ENCODE assay signal across 1 cellular context in the genomic region with DNA sequence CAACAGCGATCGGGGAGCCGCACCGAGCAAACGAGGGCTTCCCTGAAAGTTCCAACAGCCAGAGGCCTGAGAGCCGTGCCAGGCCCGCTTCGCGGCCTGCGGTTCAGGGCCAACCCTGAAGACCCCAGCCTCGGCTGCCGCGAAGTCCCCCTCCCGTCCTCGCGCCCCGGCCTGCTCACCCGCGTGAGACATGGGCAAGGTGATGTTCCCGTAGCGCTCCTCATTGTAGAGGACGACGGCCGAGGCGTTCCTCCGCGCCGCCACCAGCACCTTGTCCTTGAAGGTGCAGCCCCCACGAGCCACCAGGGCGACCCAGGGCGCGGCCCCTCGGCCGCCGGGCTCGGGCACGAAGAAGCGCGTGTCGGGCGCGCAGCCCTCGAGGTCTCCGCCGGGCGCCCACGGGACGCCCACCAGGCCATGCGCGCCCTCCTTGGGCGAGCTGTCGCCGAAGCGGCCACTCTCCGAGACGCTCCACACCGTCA.
TF ChIP-seq lines count a peak whose summit lies in the region.

No MANE protein-coding gene starts in this region.

TF ChIP-seq in GM12878, 131 proteins besides CTCF, POLR2A, EP300 and RAD21 (continues in another document):
- TF ChIP-seq ZNF207 (IDR thresholded peaks at IDR 0.05; ENCODE audit: borderline replicate concordance), result no peak
- TF ChIP-seq, protein P1, sequence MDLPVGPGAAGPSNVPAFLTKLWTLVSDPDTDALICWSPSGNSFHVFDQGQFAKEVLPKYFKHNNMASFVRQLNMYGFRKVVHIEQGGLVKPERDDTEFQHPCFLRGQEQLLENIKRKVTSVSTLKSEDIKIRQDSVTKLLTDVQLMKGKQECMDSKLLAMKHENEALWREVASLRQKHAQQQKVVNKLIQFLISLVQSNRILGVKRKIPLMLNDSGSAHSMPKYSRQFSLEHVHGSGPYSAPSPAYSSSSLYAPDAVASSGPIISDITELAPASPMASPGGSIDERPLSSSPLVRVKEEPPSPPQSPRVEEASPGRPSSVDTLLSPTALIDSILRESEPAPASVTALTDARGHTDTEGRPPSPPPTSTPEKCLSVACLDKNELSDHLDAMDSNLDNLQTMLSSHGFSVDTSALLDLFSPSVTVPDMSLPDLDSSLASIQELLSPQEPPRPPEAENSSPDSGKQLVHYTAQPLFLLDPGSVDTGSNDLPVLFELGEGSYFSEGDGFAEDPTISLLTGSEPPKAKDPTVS (IDR thresholded peaks at IDR 0.05; ENCODE audit: low read depth, low read length), result no peak
- TF ChIP-seq, protein P2, sequence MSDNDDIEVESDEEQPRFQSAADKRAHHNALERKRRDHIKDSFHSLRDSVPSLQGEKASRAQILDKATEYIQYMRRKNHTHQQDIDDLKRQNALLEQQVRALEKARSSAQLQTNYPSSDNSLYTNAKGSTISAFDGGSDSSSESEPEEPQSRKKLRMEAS (IDR thresholded peaks at IDR 0.05; ENCODE audit: low read depth, low read length), result peak; percentile 51; the same call in 1 of the 2 replicates
- TF ChIP-seq HDAC6 (IDR thresholded peaks at IDR 0.05; ENCODE audit: unreplicated experiment), result peak; percentile 65
- TF ChIP-seq HDAC2 (IDR thresholded peaks at IDR 0.05), result no peak
- TF ChIP-seq NFXL1 (IDR thresholded peaks at IDR 0.05; ENCODE audit: borderline replicate concordance), result no peak
- no peak for TF ChIP-seq SUZ12 (IDR thresholded peaks at IDR 0.05; ENCODE audit: unreplicated experiment)
- no peak for TF ChIP-seq POLR2AphosphoS5 (IDR thresholded peaks at IDR 0.05; ENCODE audit: low read length)
- TF ChIP-seq SMARCA5 (IDR thresholded peaks at IDR 0.05), result 0 out of 2 replicates have a peak, but pooled peaks have one; percentile 59
- no peak for TF ChIP-seq KDM1A (IDR thresholded peaks at IDR 0.05; ENCODE audit: borderline replicate concordance)
- TF ChIP-seq NFYA (IDR thresholded peaks at IDR 0.05; ENCODE audit: borderline replicate concordance, low read depth, low read length), result no peak
- peak in 1 of 2 experiments; percentile 28; a peak in 1 of 3 replicates for TF ChIP-seq EGR1 (IDR thresholded peaks at IDR 0.05; ENCODE audit: borderline replicate concordance in 1 of 2, low read depth in 2 of 2, low read length in 2 of 2)
- TF ChIP-seq, protein P3, sequence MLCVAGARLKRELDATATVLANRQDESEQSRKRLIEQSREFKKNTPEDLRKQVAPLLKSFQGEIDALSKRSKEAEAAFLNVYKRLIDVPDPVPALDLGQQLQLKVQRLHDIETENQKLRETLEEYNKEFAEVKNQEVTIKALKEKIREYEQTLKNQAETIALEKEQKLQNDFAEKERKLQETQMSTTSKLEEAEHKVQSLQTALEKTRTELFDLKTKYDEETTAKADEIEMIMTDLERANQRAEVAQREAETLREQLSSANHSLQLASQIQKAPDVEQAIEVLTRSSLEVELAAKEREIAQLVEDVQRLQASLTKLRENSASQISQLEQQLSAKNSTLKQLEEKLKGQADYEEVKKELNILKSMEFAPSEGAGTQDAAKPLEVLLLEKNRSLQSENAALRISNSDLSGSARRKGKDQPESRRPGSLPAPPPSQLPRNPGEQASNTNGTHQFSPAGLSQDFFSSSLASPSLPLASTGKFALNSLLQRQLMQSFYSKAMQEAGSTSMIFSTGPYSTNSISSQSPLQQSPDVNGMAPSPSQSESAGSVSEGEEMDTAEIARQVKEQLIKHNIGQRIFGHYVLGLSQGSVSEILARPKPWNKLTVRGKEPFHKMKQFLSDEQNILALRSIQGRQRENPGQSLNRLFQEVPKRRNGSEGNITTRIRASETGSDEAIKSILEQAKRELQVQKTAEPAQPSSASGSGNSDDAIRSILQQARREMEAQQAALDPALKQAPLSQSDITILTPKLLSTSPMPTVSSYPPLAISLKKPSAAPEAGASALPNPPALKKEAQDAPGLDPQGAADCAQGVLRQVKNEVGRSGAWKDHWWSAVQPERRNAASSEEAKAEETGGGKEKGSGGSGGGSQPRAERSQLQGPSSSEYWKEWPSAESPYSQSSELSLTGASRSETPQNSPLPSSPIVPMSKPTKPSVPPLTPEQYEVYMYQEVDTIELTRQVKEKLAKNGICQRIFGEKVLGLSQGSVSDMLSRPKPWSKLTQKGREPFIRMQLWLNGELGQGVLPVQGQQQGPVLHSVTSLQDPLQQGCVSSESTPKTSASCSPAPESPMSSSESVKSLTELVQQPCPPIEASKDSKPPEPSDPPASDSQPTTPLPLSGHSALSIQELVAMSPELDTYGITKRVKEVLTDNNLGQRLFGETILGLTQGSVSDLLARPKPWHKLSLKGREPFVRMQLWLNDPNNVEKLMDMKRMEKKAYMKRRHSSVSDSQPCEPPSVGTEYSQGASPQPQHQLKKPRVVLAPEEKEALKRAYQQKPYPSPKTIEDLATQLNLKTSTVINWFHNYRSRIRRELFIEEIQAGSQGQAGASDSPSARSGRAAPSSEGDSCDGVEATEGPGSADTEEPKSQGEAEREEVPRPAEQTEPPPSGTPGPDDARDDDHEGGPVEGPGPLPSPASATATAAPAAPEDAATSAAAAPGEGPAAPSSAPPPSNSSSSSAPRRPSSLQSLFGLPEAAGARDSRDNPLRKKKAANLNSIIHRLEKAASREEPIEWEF (IDR thresholded peaks at IDR 0.05; ENCODE audit: insufficient replicate concordance, low read depth, low read length), result no peak
- TF ChIP-seq, protein P4, sequence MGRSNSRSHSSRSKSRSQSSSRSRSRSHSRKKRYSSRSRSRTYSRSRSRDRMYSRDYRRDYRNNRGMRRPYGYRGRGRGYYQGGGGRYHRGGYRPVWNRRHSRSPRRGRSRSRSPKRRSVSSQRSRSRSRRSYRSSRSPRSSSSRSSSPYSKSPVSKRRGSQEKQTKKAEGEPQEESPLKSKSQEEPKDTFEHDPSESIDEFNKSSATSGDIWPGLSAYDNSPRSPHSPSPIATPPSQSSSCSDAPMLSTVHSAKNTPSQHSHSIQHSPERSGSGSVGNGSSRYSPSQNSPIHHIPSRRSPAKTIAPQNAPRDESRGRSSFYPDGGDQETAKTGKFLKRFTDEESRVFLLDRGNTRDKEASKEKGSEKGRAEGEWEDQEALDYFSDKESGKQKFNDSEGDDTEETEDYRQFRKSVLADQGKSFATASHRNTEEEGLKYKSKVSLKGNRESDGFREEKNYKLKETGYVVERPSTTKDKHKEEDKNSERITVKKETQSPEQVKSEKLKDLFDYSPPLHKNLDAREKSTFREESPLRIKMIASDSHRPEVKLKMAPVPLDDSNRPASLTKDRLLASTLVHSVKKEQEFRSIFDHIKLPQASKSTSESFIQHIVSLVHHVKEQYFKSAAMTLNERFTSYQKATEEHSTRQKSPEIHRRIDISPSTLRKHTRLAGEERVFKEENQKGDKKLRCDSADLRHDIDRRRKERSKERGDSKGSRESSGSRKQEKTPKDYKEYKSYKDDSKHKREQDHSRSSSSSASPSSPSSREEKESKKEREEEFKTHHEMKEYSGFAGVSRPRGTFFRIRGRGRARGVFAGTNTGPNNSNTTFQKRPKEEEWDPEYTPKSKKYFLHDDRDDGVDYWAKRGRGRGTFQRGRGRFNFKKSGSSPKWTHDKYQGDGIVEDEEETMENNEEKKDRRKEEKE (IDR thresholded peaks at IDR 0.05), result no peak
- no peak; the same call in 1 of the 2 replicates for TF ChIP-seq DPF2 (IDR thresholded peaks at IDR 0.05)
- no peak for TF ChIP-seq RFX5 (IDR thresholded peaks at IDR 0.05; ENCODE audit: low read depth, low read length)
- TF ChIP-seq ZNF217 (IDR thresholded peaks at IDR 0.05), result 0 out of 2 replicates have a peak, but pooled peaks have one; percentile 70
- TF ChIP-seq, protein P5, sequence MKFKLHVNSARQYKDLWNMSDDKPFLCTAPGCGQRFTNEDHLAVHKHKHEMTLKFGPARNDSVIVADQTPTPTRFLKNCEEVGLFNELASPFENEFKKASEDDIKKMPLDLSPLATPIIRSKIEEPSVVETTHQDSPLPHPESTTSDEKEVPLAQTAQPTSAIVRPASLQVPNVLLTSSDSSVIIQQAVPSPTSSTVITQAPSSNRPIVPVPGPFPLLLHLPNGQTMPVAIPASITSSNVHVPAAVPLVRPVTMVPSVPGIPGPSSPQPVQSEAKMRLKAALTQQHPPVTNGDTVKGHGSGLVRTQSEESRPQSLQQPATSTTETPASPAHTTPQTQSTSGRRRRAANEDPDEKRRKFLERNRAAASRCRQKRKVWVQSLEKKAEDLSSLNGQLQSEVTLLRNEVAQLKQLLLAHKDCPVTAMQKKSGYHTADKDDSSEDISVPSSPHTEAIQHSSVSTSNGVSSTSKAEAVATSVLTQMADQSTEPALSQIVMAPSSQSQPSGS (IDR thresholded peaks at IDR 0.05; ENCODE audit: low read length), result no peak
- no peak for TF ChIP-seq SUPT20H (IDR thresholded peaks at IDR 0.05; ENCODE audit: borderline replicate concordance, control insufficient read depth, low read depth, low read length)
- TF ChIP-seq CBX3 (IDR thresholded peaks at IDR 0.05; ENCODE audit: borderline replicate concordance, low read depth), result no peak
- no peak for TF ChIP-seq SMAD1 (IDR thresholded peaks at IDR 0.05; ENCODE audit: low read depth, partially characterized antibody)
- TF ChIP-seq GABPA (IDR thresholded peaks at IDR 0.05; ENCODE audit: low read depth), result no peak
- TF ChIP-seq MEF2A (IDR thresholded peaks at IDR 0.05; ENCODE audit: insufficient read depth, low read depth, low read length), result no peak
- TF ChIP-seq SMC3 (IDR thresholded peaks at IDR 0.05; ENCODE audit: borderline replicate concordance, low read length), result no peak
- no peak for TF ChIP-seq SREBF2 (IDR thresholded peaks at IDR 0.05; ENCODE audit: low read length)
- no peak for TF ChIP-seq POLR2AphosphoS2 (IDR thresholded peaks at IDR 0.05; ENCODE audit: low read depth, low read length)
- no peak for TF ChIP-seq TCF3 (IDR thresholded peaks at IDR 0.05; ENCODE audit: borderline replicate concordance, insufficient read depth, low read depth, low read length)
- TF ChIP-seq, protein P6, sequence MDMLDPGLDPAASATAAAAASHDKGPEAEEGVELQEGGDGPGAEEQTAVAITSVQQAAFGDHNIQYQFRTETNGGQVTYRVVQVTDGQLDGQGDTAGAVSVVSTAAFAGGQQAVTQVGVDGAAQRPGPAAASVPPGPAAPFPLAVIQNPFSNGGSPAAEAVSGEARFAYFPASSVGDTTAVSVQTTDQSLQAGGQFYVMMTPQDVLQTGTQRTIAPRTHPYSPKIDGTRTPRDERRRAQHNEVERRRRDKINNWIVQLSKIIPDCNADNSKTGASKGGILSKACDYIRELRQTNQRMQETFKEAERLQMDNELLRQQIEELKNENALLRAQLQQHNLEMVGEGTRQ (IDR thresholded peaks at IDR 0.05; ENCODE audit: borderline replicate concordance, low read depth, low read length), result no peak
- TF ChIP-seq LARP7 (IDR thresholded peaks at IDR 0.05), result 0 out of 2 replicates have a peak, but pooled peaks have one; percentile 90
- TF ChIP-seq, protein P7, sequence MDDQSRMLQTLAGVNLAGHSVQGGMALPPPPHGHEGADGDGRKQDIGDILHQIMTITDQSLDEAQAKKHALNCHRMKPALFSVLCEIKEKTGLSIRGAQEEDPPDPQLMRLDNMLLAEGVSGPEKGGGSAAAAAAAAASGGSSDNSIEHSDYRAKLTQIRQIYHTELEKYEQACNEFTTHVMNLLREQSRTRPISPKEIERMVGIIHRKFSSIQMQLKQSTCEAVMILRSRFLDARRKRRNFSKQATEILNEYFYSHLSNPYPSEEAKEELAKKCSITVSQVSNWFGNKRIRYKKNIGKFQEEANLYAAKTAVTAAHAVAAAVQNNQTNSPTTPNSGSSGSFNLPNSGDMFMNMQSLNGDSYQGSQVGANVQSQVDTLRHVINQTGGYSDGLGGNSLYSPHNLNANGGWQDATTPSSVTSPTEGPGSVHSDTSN (IDR thresholded peaks at IDR 0.05; ENCODE audit: insufficient replicate concordance, low read depth, low read length), result no peak
- TF ChIP-seq KLF5 (IDR thresholded peaks at IDR 0.05; ENCODE audit: partially characterized antibody), result peak; percentile 19
- TF ChIP-seq, protein P8, sequence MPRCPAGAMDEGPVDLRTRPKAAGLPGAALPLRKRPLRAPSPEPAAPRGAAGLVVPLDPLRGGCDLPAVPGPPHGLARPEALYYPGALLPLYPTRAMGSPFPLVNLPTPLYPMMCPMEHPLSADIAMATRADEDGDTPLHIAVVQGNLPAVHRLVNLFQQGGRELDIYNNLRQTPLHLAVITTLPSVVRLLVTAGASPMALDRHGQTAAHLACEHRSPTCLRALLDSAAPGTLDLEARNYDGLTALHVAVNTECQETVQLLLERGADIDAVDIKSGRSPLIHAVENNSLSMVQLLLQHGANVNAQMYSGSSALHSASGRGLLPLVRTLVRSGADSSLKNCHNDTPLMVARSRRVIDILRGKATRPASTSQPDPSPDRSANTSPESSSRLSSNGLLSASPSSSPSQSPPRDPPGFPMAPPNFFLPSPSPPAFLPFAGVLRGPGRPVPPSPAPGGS (IDR thresholded peaks at IDR 0.05; ENCODE audit: borderline replicate concordance, insufficient read depth, low read depth, low read length, poor library complexity, severe bottlenecking), result no peak
- TF ChIP-seq MEF2B (IDR thresholded peaks at IDR 0.05; ENCODE audit: partially characterized antibody, poor library complexity, severe bottlenecking), result no peak
- TF ChIP-seq NR2C1 (IDR thresholded peaks at IDR 0.05), result no peak
- TF ChIP-seq PAX8 (IDR thresholded peaks at IDR 0.05), result no peak
- TF ChIP-seq, protein P9, sequence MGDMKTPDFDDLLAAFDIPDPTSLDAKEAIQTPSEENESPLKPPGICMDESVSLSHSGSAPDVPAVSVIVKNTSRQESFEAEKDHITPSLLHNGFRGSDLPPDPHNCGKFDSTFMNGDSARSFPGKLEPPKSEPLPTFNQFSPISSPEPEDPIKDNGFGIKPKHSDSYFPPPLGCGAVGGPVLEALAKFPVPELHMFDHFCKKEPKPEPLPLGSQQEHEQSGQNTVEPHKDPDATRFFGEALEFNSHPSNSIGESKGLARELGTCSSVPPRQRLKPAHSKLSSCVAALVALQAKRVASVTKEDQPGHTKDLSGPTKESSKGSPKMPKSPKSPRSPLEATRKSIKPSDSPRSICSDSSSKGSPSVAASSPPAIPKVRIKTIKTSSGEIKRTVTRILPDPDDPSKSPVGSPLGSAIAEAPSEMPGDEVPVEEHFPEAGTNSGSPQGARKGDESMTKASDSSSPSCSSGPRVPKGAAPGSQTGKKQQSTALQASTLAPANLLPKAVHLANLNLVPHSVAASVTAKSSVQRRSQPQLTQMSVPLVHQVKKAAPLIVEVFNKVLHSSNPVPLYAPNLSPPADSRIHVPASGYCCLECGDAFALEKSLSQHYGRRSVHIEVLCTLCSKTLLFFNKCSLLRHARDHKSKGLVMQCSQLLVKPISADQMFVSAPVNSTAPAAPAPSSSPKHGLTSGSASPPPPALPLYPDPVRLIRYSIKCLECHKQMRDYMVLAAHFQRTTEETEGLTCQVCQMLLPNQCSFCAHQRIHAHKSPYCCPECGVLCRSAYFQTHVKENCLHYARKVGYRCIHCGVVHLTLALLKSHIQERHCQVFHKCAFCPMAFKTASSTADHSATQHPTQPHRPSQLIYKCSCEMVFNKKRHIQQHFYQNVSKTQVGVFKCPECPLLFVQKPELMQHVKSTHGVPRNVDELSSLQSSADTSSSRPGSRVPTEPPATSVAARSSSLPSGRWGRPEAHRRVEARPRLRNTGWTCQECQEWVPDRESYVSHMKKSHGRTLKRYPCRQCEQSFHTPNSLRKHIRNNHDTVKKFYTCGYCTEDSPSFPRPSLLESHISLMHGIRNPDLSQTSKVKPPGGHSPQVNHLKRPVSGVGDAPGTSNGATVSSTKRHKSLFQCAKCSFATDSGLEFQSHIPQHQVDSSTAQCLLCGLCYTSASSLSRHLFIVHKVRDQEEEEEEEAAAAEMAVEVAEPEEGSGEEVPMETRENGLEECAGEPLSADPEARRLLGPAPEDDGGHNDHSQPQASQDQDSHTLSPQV (IDR thresholded peaks at IDR 0.05), result peak; percentile 23; the same call in 1 of the 2 replicates
- no peak for TF ChIP-seq ETV6 (conservative IDR thresholded peaks at IDR 0.05 in 1 of 2, IDR thresholded peaks at IDR 0.05 in 1 of 2; ENCODE audit: borderline replicate concordance in 1 of 2, low read depth in 1 of 2)
- no peak for TF ChIP-seq RAD51 (IDR thresholded peaks at IDR 0.05)
